ENCODE assay signal across 23 cellular contexts in genomic region chr3:41630017-41630416, GRCh38.
"Had no signal": no experiment of that assay in that cellular context is flagged by ENCODE, and none has a peak within 500 bp of the region (broad histone marks: within the 10 kb centered on the region; RNA-seq: fewer than 3 reads in every experiment).

No MANE protein-coding gene starts in this region.

- DNase-seq: activated B cell treated with CpG ODN at 0.5 μM for 24 hours; activated CD4-positive, alpha-beta memory T cell treated with anti-CD3 and anti-CD28 coated beads for 36 hours; activated CD4-positive, alpha-beta T cell treated with anti-CD3 and anti-CD28 coated beads for 1 hour; activated CD4-positive, alpha-beta T cell treated with anti-CD3 and anti-CD28 coated beads, Interleukin-2, amount 10 ng/mL, durations not matched to agents 7 days and 5 days; activated gamma-delta T cell treated with Interleukin-2 at 50 U/mL for 16 hours; activated naive CD4-positive, alpha-beta T cell treated with anti-CD3 and anti-CD28 coated beads, Interleukin-2, amount 50 U/mL, for 16 hours; activated naive CD8-positive, alpha-beta T cell treated with anti-CD3 and anti-CD28 coated beads, Interleukin-2, amount 10 ng/mL, durations not matched to agents 7 days and 5 days; activated T-cell treated with anti-CD3 and anti-CD28 coated beads for 4 hours; activated T-cell treated with anti-CD3 and anti-CD28 coated beads, Interleukin-2, amount 50 U/mL, for 48 hours; adrenal gland; anterior cingulate cortex; brain microvascular endothelial cell; cerebellar nuclear complex; MG63; NCI-H1105; NCI-H1436; NCI-H1694 treated with DMSO at 0.1 percent for 48 hours; NCI-H524; NCI-H82; Peyer's patch; SHP77 had no signal

- H3K4me1 ChIP-seq: Peyer's patch had no signal

- H3K27me3 ChIP-seq: adrenal gland, brain microvascular endothelial cell, cardiac muscle cell, MG63, Peyer's patch had no signal

- ATAC-seq: activated T-helper 17 cell treated with anti-CD3 and anti-CD28 coated beads, Interleukin-2, amount 50 U/mL, for 72 hours had no signal

- H3K4me3 ChIP-seq: adrenal gland, cardiac muscle cell, MG63, Peyer's patch had no signal

- H3K36me3 ChIP-seq: adrenal gland, brain microvascular endothelial cell, cardiac muscle cell, MG63, Peyer's patch had no signal

- H3K27ac ChIP-seq: adrenal gland, brain microvascular endothelial cell, cardiac muscle cell had no signal

- H3K9me3 ChIP-seq: adrenal gland, MG63, Peyer's patch had no signal
